8 cellular contexts compared by ENCODE assay signal in genomic region chr14:102235275-102235897, GRCh38.
DNase-seq lines count a peak whose midpoint lies in the region; ATAC-seq and TF ChIP-seq lines count a peak whose summit lies in the region.

No MANE protein-coding gene starts in this region.

- peak; percentile 75 for TF ChIP-seq CTCF in endothelial cell (IDR thresholded peaks at IDR 0.05; ENCODE audit: unreplicated experiment)

- DNase-seq in GF-D8 (lab: John Stamatoyannopoulos, UW) (peak; percentile 10), NCI-H748 treated with DMSO at 0.1 percent for 48 hours (lab: John Stamatoyannopoulos, UW) (peak; percentile 64), endothelial cell (ENCODE audit: low spot score) (peak; percentile 84), mucosa of gallbladder (ENCODE audit: low spot score) (peak; percentile 83)
- peak; percentile 33 to 48 for DNase-seq in activated CD8-positive, alpha-beta memory T cell treated with anti-CD3 and anti-CD28 coated beads for 4 hours (ENCODE audit: low read depth in 2 of 2)
- DNase-seq in stimulated activated CD8-positive, alpha-beta memory T cell treated with anti-CD3 and anti-CD28 coated beads, Interleukin-2, amount 100 ng/mL, for 1 hour (ENCODE audit: low read depth in 2 of 2), result peak; percentile 51 to 59

- H3K4me3 Mint-ChIP-seq in endothelial cell (ENCODE audit: unreplicated experiment), result no peak overlapping the region

- peaks cover 6% of the 10 kb centered on the region for H3K36me3 Mint-ChIP-seq in endothelial cell (ENCODE audit: low read depth, unreplicated experiment)

- H3K27me3 Mint-ChIP-seq in endothelial cell (ENCODE audit: unreplicated experiment), result peaks cover 4% of the 10 kb centered on the region

- no peaks in the 10 kb centered on the region for H3K4me1 Mint-ChIP-seq in endothelial cell (ENCODE audit: unreplicated experiment)

- no peaks in the 10 kb centered on the region for H3K9me3 Mint-ChIP-seq in endothelial cell (ENCODE audit: unreplicated experiment)

- H3K27ac Mint-ChIP-seq in endothelial cell (ENCODE audit: unreplicated experiment), result no peak overlapping the region

- ATAC-seq in HG03175 (IDR thresholded peaks at IDR 0.05; ENCODE audit: unreplicated experiment), result peak; percentile 76
- no peak for ATAC-seq in GM21367 (IDR thresholded peaks at IDR 0.05; ENCODE audit: unreplicated experiment)

Comparison
In these comparisons a context has a peak if more than half of its experiments do, and no peak if none do; other contexts are left out.
1. DNase-seq: peak in every context shown above with its lines; median percentile 84 in endothelial cell; 83 in mucosa of gallbladder; 64 in NCI-H748 treated with DMSO at 0.1 percent for 48 hours; 55 in stimulated activated CD8-positive, alpha-beta memory T cell treated with anti-CD3 and anti-CD28 coated beads, Interleukin-2, amount 100 ng/mL, for 1 hour; 40 in activated CD8-positive, alpha-beta memory T cell treated with anti-CD3 and anti-CD28 coated beads for 4 hours; 10 in GF-D8.